Comparison of ENCODE assay signal across 21 cellular contexts in genomic region chr13:36763322-36763721, GRCh38.
"Had no signal": no experiment of that assay in that cellular context is flagged by ENCODE, and none has a peak within 500 bp of the region (broad histone marks: within the 10 kb centered on the region; RNA-seq: fewer than 3 reads in every experiment).

No MANE protein-coding gene starts in this region.

- DNase-seq: activated CD4-positive, alpha-beta T cell treated with anti-CD3 and anti-CD28 coated beads for 4 hours; activated CD4-positive, alpha-beta T cell treated with anti-CD3 and anti-CD28 coated beads, Interleukin-2, amount 50 U/mL, for 48 hours; activated CD4-positive, CD25-positive, alpha-beta regulatory T cell; activated effector memory CD4-positive, alpha-beta T cell treated with Interleukin-2 at 50 U/mL for 16 hours; activated naive CD4-positive, alpha-beta T cell treated with anti-CD3 and anti-CD28 coated beads for 36 hours; activated naive CD8-positive, alpha-beta T cell treated with anti-CD3 and anti-CD28 coated beads, Interleukin-2, amount 10 ng/mL, durations not matched to agents 7 days and 5 days; activated T-cell treated with anti-CD3 and anti-CD28 coated beads, Interleukin-2, amount 50 U/mL, for 72 hours; amniotic stem cell; foreskin keratinocyte; kidney glomerular epithelial cell; left lung; nephron progenitor cell; pancreas; psoas muscle; stimulated activated CD4-positive, alpha-beta T cell treated with anti-CD3 and anti-CD28 coated beads, Interleukin-12 subunit alpha, Interleukin-12 subunit beta, amount 100 ng/mL, for 4 hours; stimulated activated CD4-positive, alpha-beta T cell treated with anti-CD3 and anti-CD28 coated beads, Interleukin-4, amount 100 ng/mL, for 4 hours; substantia nigra; T-helper 17 cell had no signal

- ATAC-seq: activated T-cell treated with anti-CD3 and anti-CD28 coated beads, Interleukin-2, amount 50 U/mL, for 72 hours; foreskin keratinocyte; left lung; pancreas; psoas muscle; T-helper 17 cell had no signal

- H3K4me1 ChIP-seq: foreskin keratinocyte, left lung, pancreas, psoas muscle, right atrium auricular region, thyroid gland had no signal

- H3K9me3 ChIP-seq: pancreas, psoas muscle, thyroid gland had no signal

- H3K4me3 ChIP-seq: cardiac muscle cell, left lung, pancreas, psoas muscle, right atrium auricular region, thyroid gland had no signal

- H3K27me3 ChIP-seq: cardiac muscle cell, foreskin keratinocyte, left lung, pancreas, right atrium auricular region, thyroid gland had no signal

- H3K27ac ChIP-seq: cardiac muscle cell, foreskin keratinocyte, left lung, pancreas, psoas muscle, right atrium auricular region, thyroid gland had no signal

- H3K36me3 ChIP-seq: cardiac muscle cell, left lung, pancreas, right atrium auricular region, thyroid gland had no signal
